ENCODE assay signal across 23 cellular contexts in genomic region chr9:33440609-33441008, GRCh38. TPM values are rescaled to one million over a fixed set of nuclear protein-coding genes. Genes with fewer than 3 reads are reported as not detected.
A peak's percentile ranks its signal among the peaks of the same experiment; 100 is the strongest.
DNase-seq lines count a peak whose midpoint lies in the region; ATAC-seq and TF ChIP-seq lines count a peak whose summit lies in the region.
"Had no signal": no experiment of that assay in that cellular context is flagged by ENCODE, and none has a peak within 500 bp of the region (broad histone marks: within the 10 kb centered on the region; RNA-seq: fewer than 3 reads in every experiment).

No MANE protein-coding gene starts in this region.

- in situ Hi-C loops in G401 (cut with HindIII; ENCODE audit: low sequenced_read_pairs): no loop called here

- H2BK12ac ChIP-seq in H9 (ENCODE audit: insufficient read length, low read depth, low read length): no peak overlapping the region

- no peaks in the 10 kb centered on the region for H3K27me3 Mint-ChIP-seq in activated T-cell treated with anti-CD3 and anti-CD28 coated beads, Interleukin-2, amount 50 U/mL, for 24 hours
- no peaks in the 10 kb centered on the region for H3K27me3 Mint-ChIP-seq in activated T-cell treated with anti-CD3 and anti-CD28 coated beads, Interleukin-2, amount 50 U/mL, for 4 hours (ENCODE audit: low read depth)
- peaks cover 18% of the 10 kb centered on the region for H3K27me3 Mint-ChIP-seq in H9 (ENCODE audit: low read depth)

- H3K23me2 ChIP-seq in H9 (ENCODE audit: insufficient read length, low read depth, low read length, poor library complexity, severe bottlenecking): no peaks in the 10 kb centered on the region

- H3K9ac ChIP-seq in H9 (ENCODE audit: extremely low read depth, insufficient read length, low read length): no peak overlapping the region
- H3K9ac ChIP-seq: BLaER1 treated with 17β-estradiol and CSF1 and Interleukin-3, amounts not matched to agents 10 nM and 100 nM had no signal

- no peak overlapping the region for H4K5ac ChIP-seq in H9 (ENCODE audit: insufficient read length, low read depth, low read length)

- H3K27ac Mint-ChIP-seq in activated T-cell treated with anti-CD3 and anti-CD28 coated beads, Interleukin-2, amount 50 U/mL, for 24 hours: peak overlapping the region; percentile 15
- no peak overlapping the region for H3K27ac Mint-ChIP-seq in H9

- H3K79me2 ChIP-seq in H9 (ENCODE audit: insufficient read depth, low read length): no peaks in the 10 kb centered on the region

- H3K36me3 Mint-ChIP-seq in activated T-cell treated with anti-CD3 and anti-CD28 coated beads, Interleukin-2, amount 50 U/mL, for 24 hours (ENCODE audit: low read depth): peaks cover 27% of the 10 kb centered on the region
- H3K36me3 Mint-ChIP-seq in activated T-cell treated with anti-CD3 and anti-CD28 coated beads, Interleukin-2, amount 50 U/mL, for 4 hours (ENCODE audit: insufficient read depth): peaks cover 7% of the 10 kb centered on the region
- H3K36me3 Mint-ChIP-seq in H9 (ENCODE audit: insufficient read depth in 1 of 3, low read depth in 3 of 3): no peaks in the 10 kb centered on the region

- H4K91ac ChIP-seq in H9 (ENCODE audit: insufficient read length, low read depth, low read length): peak overlapping the region; percentile 63

- no peak overlapping the region for H3K18ac ChIP-seq in H9 (ENCODE audit: insufficient read length, low read depth, low read length)

- H2BK5ac ChIP-seq in H9 (ENCODE audit: insufficient read length, low read length): no peak overlapping the region

- no peak overlapping the region for H2AK5ac ChIP-seq in H9 (ENCODE audit: insufficient read length, low read length)

- no peak for DNase-seq in activated T-cell treated with anti-CD3 and anti-CD28 coated beads, Interleukin-2, amount 50 U/mL, for 24 hours
- DNase-seq in activated T-cell treated with anti-CD3 and anti-CD28 coated beads, Interleukin-2, amount 50 U/mL, for 4 hours: no peak
- no peak for DNase-seq in H9
- no peak for DNase-seq in spleen
- DNase-seq in G401 (ENCODE audit: low spot score): no peak
- no peak for DNase-seq in sigmoid colon
- no peak for DNase-seq in heart left ventricle
- DNase-seq: 8988T, DMS53, GF-D8, GOT3, Kasumi-1, NCI-H1694 treated with DMSO at 0.1 percent for 48 hours, NCI-H2081 treated with DMSO at 0.1 percent for 48 hours, NCI-H2171 treated with DMSO at 0.1 percent for 48 hours, NCI-H446, NCI-H526, Right ventricle myocardium superior had no signal

- no peaks in the 10 kb centered on the region for H3K9me3 ChIP-seq in H9 (ENCODE audit: control insufficient read depth, low read depth, low read length)
- no peaks in the 10 kb centered on the region for H3K9me3 ChIP-seq in esophagus (ENCODE audit: control insufficient read depth in 2 of 2, insufficient read depth in 1 of 2, low read depth in 1 of 2, low read length in 1 of 2)
- no peaks in the 10 kb centered on the region for H3K9me3 ChIP-seq in spleen
- no peaks in the 10 kb centered on the region for H3K9me3 ChIP-seq in sigmoid colon
- H3K9me3 ChIP-seq in heart left ventricle: no peaks in the 10 kb centered on the region
- H3K9me3 ChIP-seq: BLaER1 treated with 17β-estradiol and CSF1 and Interleukin-3, amounts not matched to agents 10 nM and 100 nM had no signal

- no peak overlapping the region for H2AFZ ChIP-seq in H9 (ENCODE audit: low read length)

- H3K36me3 ChIP-seq in esophagus (ENCODE audit: control insufficient read depth in 2 of 2, insufficient read depth in 2 of 2, low read length in 1 of 2): peaks cover 8 to 34% of the 10 kb centered on the region in 2 donors
- H3K36me3 ChIP-seq in spleen: peaks cover 0 to 37% (median 11%) of the 10 kb centered on the region in 6 donors
- H3K36me3 ChIP-seq in sigmoid colon: no peaks in the 10 kb centered on the region
- H3K36me3 ChIP-seq in heart left ventricle: peaks cover 0 to 5% (median 0%) of the 10 kb centered on the region in 9 donors
- H3K36me3 ChIP-seq: BLaER1 treated with 17β-estradiol and CSF1 and Interleukin-3, amounts not matched to agents 10 nM and 100 nM had no signal

- peaks cover 28% of the 10 kb centered on the region for H3K4me1 Mint-ChIP-seq in activated T-cell treated with anti-CD3 and anti-CD28 coated beads, Interleukin-2, amount 50 U/mL, for 24 hours (ENCODE audit: low read depth)
- peaks cover 24% of the 10 kb centered on the region for H3K4me1 Mint-ChIP-seq in activated T-cell treated with anti-CD3 and anti-CD28 coated beads, Interleukin-2, amount 50 U/mL, for 4 hours (ENCODE audit: low read depth)
- H3K4me1 Mint-ChIP-seq in H9: peaks cover 24 to 33% of the 10 kb centered on the region in 2 experiments

- no peak overlapping the region for H2BK20ac ChIP-seq in H9 (ENCODE audit: low read depth, low read length, poor library complexity, severe bottlenecking)

- H3K23ac ChIP-seq in H9 (ENCODE audit: insufficient read length, low read depth, low read length): no peak overlapping the region

- no peak for ATAC-seq in activated T-cell treated with anti-CD3 and anti-CD28 coated beads, Interleukin-2, amount 50 U/mL, for 4 hours
- no peak for ATAC-seq in heart left ventricle
- ATAC-seq: HCT116 had no signal

- no CpG with 5 or more reads among the region's 1 CpG for WGBS in H9 (ENCODE audit: extremely low coverage, insufficient read length, low lambda C conversion rate)
- WGBS in esophagus, 2 donors: 91 to 94% methylated on average over 1 of the region's 1 CpG
- 86 to 100% (median 91%) methylated on average over 1 of the region's 1 CpG for WGBS in spleen, 5 donors
- WGBS in sigmoid colon, 2 donors: 94 to 98% methylated on average over 1 of the region's 1 CpG
- 90 to 100% (median 97%) methylated on average over 1 of the region's 1 CpG for WGBS in heart left ventricle, 4 donors

- no peak overlapping the region for H3T11ph ChIP-seq in H9 (ENCODE audit: low read length)

- H2BK120ac ChIP-seq in H9 (ENCODE audit: low read depth, low read length, poor library complexity, severe bottlenecking): no peak overlapping the region

- H4K20me1 ChIP-seq in H9 (ENCODE audit: control insufficient read depth, insufficient read depth, insufficient read length): no peaks in the 10 kb centered on the region
- H4K20me1 ChIP-seq: BLaER1 treated with 17β-estradiol and CSF1 and Interleukin-3, amounts not matched to agents 10 nM and 100 nM had no signal

- intact Hi-C loops in spleen (cut with DNase I; ENCODE audit: low total_unique reads) (no loop called here), sigmoid colon (cut with DNase I) (no loop called here), heart left ventricle (cut with DNase I) (no loop called here)

- H3K27ac ChIP-seq in H9 (ENCODE audit: insufficient read length, low read depth, low read length) (no peak overlapping the region), esophagus (ENCODE audit: low read depth in 2 of 2, low read length in 1 of 2) (peak overlapping the region; percentile 90 to 96), spleen (peak overlapping the region in 6 of 8 donors; percentile 1 to 81 (median 68)), sigmoid colon (no peak overlapping the region), heart left ventricle (no peak overlapping the region)
- H3K27ac ChIP-seq: BLaER1 treated with 17β-estradiol and CSF1 and Interleukin-3, amounts not matched to agents 10 nM and 100 nM had no signal

- no peak overlapping the region for H3K4me3 ChIP-seq in esophagus (ENCODE audit: low read depth in 1 of 2, low read length in 2 of 2)
- no peak overlapping the region for H3K4me3 ChIP-seq in spleen
- no peak overlapping the region for H3K4me3 ChIP-seq in sigmoid colon
- no peak overlapping the region for H3K4me3 ChIP-seq in heart left ventricle
- H3K4me3 ChIP-seq: BLaER1 treated with 17β-estradiol and CSF1 and Interleukin-3, amounts not matched to agents 10 nM and 100 nM had no signal

- TF ChIP-seq EP300 in sigmoid colon (IDR thresholded peaks at IDR 0.05): no peak

- H3K9me3 Mint-ChIP-seq in activated T-cell treated with anti-CD3 and anti-CD28 coated beads, Interleukin-2, amount 50 U/mL, for 24 hours: no peaks in the 10 kb centered on the region
- no peaks in the 10 kb centered on the region for H3K9me3 Mint-ChIP-seq in activated T-cell treated with anti-CD3 and anti-CD28 coated beads, Interleukin-2, amount 50 U/mL, for 4 hours
- no peaks in the 10 kb centered on the region for H3K9me3 Mint-ChIP-seq in H9

- no peak overlapping the region for H3K56ac ChIP-seq in H9 (ENCODE audit: insufficient read length, low read depth, low read length)

- H3K4ac ChIP-seq in H9 (ENCODE audit: low read depth, low read length): no peak overlapping the region

- no peak for TF ChIP-seq POLR2A in spleen (IDR thresholded peaks at IDR 0.05)
- TF ChIP-seq POLR2A in sigmoid colon (IDR thresholded peaks at IDR 0.05): no peak
- no peak for TF ChIP-seq POLR2A in heart left ventricle (IDR thresholded peaks at IDR 0.05)

- H3K27me3 ChIP-seq in H9 (ENCODE audit: insufficient read depth, low read length) (no peaks in the 10 kb centered on the region), esophagus (ENCODE audit: control insufficient read depth in 1 of 2, insufficient read depth in 2 of 2, low read length in 2 of 2) (no peaks in the 10 kb centered on the region), spleen (replicated peaks in 1 of 7) (no peaks in the 10 kb centered on the region), sigmoid colon (peaks cover 0 to 5% (median 0%) of the 10 kb centered on the region in 3 donors), heart left ventricle (peaks cover 0 to 4% (median 0%) of the 10 kb centered on the region in 9 donors)
- H3K27me3 ChIP-seq: BLaER1 treated with 17β-estradiol and CSF1 and Interleukin-3, amounts not matched to agents 10 nM and 100 nM had no signal

- H4K8ac ChIP-seq in H9 (replicated peaks; ENCODE audit: insufficient read length, low read depth, low read length): no peak overlapping the region

- no peaks in the 10 kb centered on the region; the same call in 1 of the 2 replicates for H3K4me1 ChIP-seq in H9 (ENCODE audit: insufficient read depth, low read length)
- H3K4me1 ChIP-seq in esophagus (ENCODE audit: control insufficient read depth in 2 of 2, insufficient read depth in 2 of 2, low read length in 1 of 2): peaks cover 7 to 44% of the 10 kb centered on the region in 2 donors
- peaks cover 4 to 85% (median 39%) of the 10 kb centered on the region in 6 donors for H3K4me1 ChIP-seq in spleen
- no peaks in the 10 kb centered on the region for H3K4me1 ChIP-seq in sigmoid colon
- H3K4me1 ChIP-seq in heart left ventricle: peaks cover 0 to 33% (median 10%) of the 10 kb centered on the region in 12 donors

- H3K4me3 Mint-ChIP-seq in activated T-cell treated with anti-CD3 and anti-CD28 coated beads, Interleukin-2, amount 50 U/mL, for 24 hours: no peak overlapping the region
- H3K4me3 Mint-ChIP-seq in activated T-cell treated with anti-CD3 and anti-CD28 coated beads, Interleukin-2, amount 50 U/mL, for 4 hours: no peak overlapping the region
- no peak overlapping the region for H3K4me3 Mint-ChIP-seq in H9

- H3K79me1 ChIP-seq in H9 (ENCODE audit: insufficient read depth, low read depth, low read length, poor library complexity, severe bottlenecking): no peaks in the 10 kb centered on the region

- H2BK15ac ChIP-seq in H9 (ENCODE audit: low read depth, low read length): no peak overlapping the region

- H3K4me2 ChIP-seq in H9 (ENCODE audit: insufficient read depth, insufficient read length, low read length): no peak overlapping the region

- no peak for TF ChIP-seq CTCF in H9 (conservative IDR thresholded peaks at IDR 0.05)
- TF ChIP-seq CTCF in spleen (IDR thresholded peaks at IDR 0.05 in 8 of 11, conservative IDR thresholded peaks at IDR 0.05 in 3 of 11): no peak
- no peak for TF ChIP-seq CTCF in sigmoid colon (IDR thresholded peaks at IDR 0.05)
- TF ChIP-seq CTCF in heart left ventricle (IDR thresholded peaks at IDR 0.05): no peak

- no peak overlapping the region for H3K14ac ChIP-seq in H9 (ENCODE audit: insufficient read depth, low read length)

RNA-seq across cellular contexts. Expression of gene AQP3, which starts 6.8 kb away (rescaled TPM):
- total RNA-seq in activated T-cell treated with anti-CD3 and anti-CD28 coated beads, Interleukin-2, amount 50 U/mL, for 4 hours: 1 to 10 TPM; 4.5 to 5.5 (median 5.3) TPM
- 1.6 TPM in 2 replicates for total RNA-seq in H9 (2021)
- 1,000 to 10,000 TPM in 1 of 2 donors, 100 to 1,000 TPM in 1; 933 to 1,009 TPM for polyA plus RNA-seq in esophagus
- 100 to 1,000 TPM in 5 of 7 donors, 10 to 100 TPM in 2; 44.2 to 251 (median 126) TPM for total RNA-seq in spleen
- polyA plus RNA-seq in spleen: 10 to 100 TPM in 1 of 3 donors, 1 to 10 TPM in 2; 5.0 to 51.4 (median 5.7) TPM
- total RNA-seq in G401 (2014; rRNA removed; shearing (Covaris generic)): not detected in 2 replicates
- 1 to 10 TPM; 3.0 to 6.9 (median 4.5) TPM for total RNA-seq in sigmoid colon
- polyA plus RNA-seq in sigmoid colon: 10 to 100 TPM in 1 of 3 donors, 1 to 10 TPM in 2; 1.6 to 13.6 (median 1.8) TPM
- 100 to 1,000 TPM in 1 of 9 donors, 10 to 100 TPM in 6, 1 to 10 TPM in 2; 6.0 to 116 (median 13.3) TPM for total RNA-seq in heart left ventricle
- polyA plus RNA-seq in heart left ventricle: 10 to 100 TPM in 1 of 2 donors, 1 to 10 TPM in 1; 7.5 to 27.1 TPM
- total RNA-seq: SK-MEL-5 had no signal

RNA-seq across cellular contexts. Expression of gene NOL6, which starts 33.1 kb away (rescaled TPM):
- 100 to 1,000 TPM; 150 to 170 (median 165) TPM for total RNA-seq in activated T-cell treated with anti-CD3 and anti-CD28 coated beads, Interleukin-2, amount 50 U/mL, for 4 hours
- total RNA-seq in H9 (2021) (64.4 and 66.3 TPM in 2 replicates), spleen (10 to 100 TPM; 20.7 to 48.1 (median 28.4) TPM), sigmoid colon (10 to 100 TPM in 2 of 4 donors, 1 to 10 TPM in 2; 8.2 to 17.2 (median 10.3) TPM), heart left ventricle (10 to 100 TPM; 11.2 to 22.1 (median 14.9) TPM)
- polyA plus RNA-seq in esophagus (10 to 100 TPM; 25.2 to 29.2 TPM), spleen (10 to 100 TPM; 20.0 to 28.4 (median 24.6) TPM), sigmoid colon (10 to 100 TPM in 1 of 3 donors, 1 to 10 TPM in 2; 5.5 to 23.6 (median 7.8) TPM), heart left ventricle (10 to 100 TPM; 13.6 to 28.2 TPM)
- total RNA-seq in G401 (2014; rRNA removed; shearing (Covaris generic)): 21.8 and 33.8 TPM in 2 replicates

RNA-seq across cellular contexts. Expression of gene AQP7, which starts 38.2 kb away (rescaled TPM):
- not detected for total RNA-seq in activated T-cell treated with anti-CD3 and anti-CD28 coated beads, Interleukin-2, amount 50 U/mL, for 4 hours
- total RNA-seq in H9 (2021): not detected in 2 replicates
- polyA plus RNA-seq in esophagus: 1 to 10 TPM in 1 of 2 donors, under 1 TPM in 1; 0.54 to 2.6 TPM
- 1 to 10 TPM in 5 of 7 donors, under 1 TPM in 2; 0.64 to 3.2 (median 2.0) TPM for total RNA-seq in spleen
- 1 to 10 TPM in 1 of 3 donors, under 1 TPM in 2; 0.26 to 2.6 (median 0.35) TPM for polyA plus RNA-seq in spleen
- 0.17 TPM in 1 of 2 replicates, not detected in the other for total RNA-seq in G401 (2014; rRNA removed; shearing (Covaris generic))
- total RNA-seq in sigmoid colon: 1 to 10 TPM in 2 of 4 donors, under 1 TPM in 1, not detected in 1; 0.33 to 8.6 (median 2.8) TPM
- 10 to 100 TPM in 1 of 3 donors, 1 to 10 TPM in 2; 2.4 to 14.6 (median 8.6) TPM for polyA plus RNA-seq in sigmoid colon
- total RNA-seq in heart left ventricle: 100 to 1,000 TPM in 6 of 9 donors, 10 to 100 TPM in 3; 82.5 to 252 (median 113) TPM
- polyA plus RNA-seq in heart left ventricle: 100 to 1,000 TPM in 1 of 2 donors, 10 to 100 TPM in 1; 32.1 to 216 TPM
- total RNA-seq: MCF 10A, SK-MEL-5 had no signal

Comparison
In these comparisons a context has a peak if more than half of its experiments do, and no peak if none do; other contexts are left out.
1. H3K27ac ChIP-seq: peak in esophagus (2 of 2) and spleen (6 of 8); none in H9 (single experiment), sigmoid colon (0 of 4) and heart left ventricle (0 of 12).
2. RNA of gene AQP7, which starts 38.2 kb away (total RNA-seq): 82.5 to 252 TPM in heart left ventricle; 0.33 to 8.6 TPM in sigmoid colon, 0.64 to 3.2 TPM in spleen, 0.17 TPM in G401, not detected in H9 and not detected in activated T-cell treated with anti-CD3 and anti-CD28 coated beads, Interleukin-2, amount 50 U/mL, for 4 hours; every median in the first group is over 4 times any median in the second.